1 cellular context compared by ENCODE assay signal in the genomic region with DNA sequence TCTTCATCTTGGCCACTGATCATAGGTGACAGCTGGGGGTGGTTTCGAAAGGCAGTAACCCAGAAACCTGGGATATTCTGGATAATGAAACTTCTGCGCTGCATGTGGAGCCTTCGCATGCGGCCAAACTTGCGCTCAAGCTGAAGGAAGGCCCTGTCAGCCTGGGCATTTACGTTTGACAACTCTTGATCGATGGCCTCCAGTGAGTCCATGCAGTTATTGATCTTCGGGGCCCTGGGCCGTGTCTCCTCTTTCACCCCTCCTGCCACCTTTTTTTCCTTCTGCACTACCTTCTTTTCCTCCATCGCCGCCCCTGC.
A peak's percentile ranks its signal among the peaks of the same experiment; 100 is the strongest.
TF ChIP-seq lines count a peak whose summit lies in the region.

No MANE protein-coding gene starts in this region.

TF ChIP-seq in HepG2, 621 proteins besides CTCF, POLR2A, EP300 and RAD21 (continued from another document):
- TF ChIP-seq ZNF607 (CRISPR knock-in tag; IDR thresholded peaks at IDR 0.05; ENCODE audit: borderline replicate concordance): peak; percentile 22; the same call in 1 of the 2 replicates
- 0 out of 2 replicates have a peak, but pooled peaks have one; percentile 7 for TF ChIP-seq MAFG (CRISPR knock-in tag; IDR thresholded peaks at IDR 0.05)
- no peak for TF ChIP-seq KLF11 (CRISPR knock-in tag; IDR thresholded peaks at IDR 0.05)
- TF ChIP-seq, protein P1, sequence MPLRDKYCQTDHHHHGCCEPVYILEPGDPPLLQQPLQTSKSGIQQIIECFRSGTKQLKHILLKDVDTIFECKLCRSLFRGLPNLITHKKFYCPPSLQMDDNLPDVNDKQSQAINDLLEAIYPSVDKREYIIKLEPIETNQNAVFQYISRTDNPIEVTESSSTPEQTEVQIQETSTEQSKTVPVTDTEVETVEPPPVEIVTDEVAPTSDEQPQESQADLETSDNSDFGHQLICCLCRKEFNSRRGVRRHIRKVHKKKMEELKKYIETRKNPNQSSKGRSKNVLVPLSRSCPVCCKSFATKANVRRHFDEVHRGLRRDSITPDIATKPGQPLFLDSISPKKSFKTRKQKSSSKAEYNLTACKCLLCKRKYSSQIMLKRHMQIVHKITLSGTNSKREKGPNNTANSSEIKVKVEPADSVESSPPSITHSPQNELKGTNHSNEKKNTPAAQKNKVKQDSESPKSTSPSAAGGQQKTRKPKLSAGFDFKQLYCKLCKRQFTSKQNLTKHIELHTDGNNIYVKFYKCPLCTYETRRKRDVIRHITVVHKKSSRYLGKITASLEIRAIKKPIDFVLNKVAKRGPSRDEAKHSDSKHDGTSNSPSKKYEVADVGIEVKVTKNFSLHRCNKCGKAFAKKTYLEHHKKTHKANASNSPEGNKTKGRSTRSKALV (CRISPR knock-in tag; IDR thresholded peaks at IDR 0.05): no peak
- peak; percentile 9; the same call in 1 of the 2 replicates for TF ChIP-seq GATAD2A (CRISPR knock-in tag; IDR thresholded peaks at IDR 0.05)
- TF ChIP-seq SP2 (CRISPR knock-in tag; IDR thresholded peaks at IDR 0.05): no peak
- TF ChIP-seq, protein P2, sequence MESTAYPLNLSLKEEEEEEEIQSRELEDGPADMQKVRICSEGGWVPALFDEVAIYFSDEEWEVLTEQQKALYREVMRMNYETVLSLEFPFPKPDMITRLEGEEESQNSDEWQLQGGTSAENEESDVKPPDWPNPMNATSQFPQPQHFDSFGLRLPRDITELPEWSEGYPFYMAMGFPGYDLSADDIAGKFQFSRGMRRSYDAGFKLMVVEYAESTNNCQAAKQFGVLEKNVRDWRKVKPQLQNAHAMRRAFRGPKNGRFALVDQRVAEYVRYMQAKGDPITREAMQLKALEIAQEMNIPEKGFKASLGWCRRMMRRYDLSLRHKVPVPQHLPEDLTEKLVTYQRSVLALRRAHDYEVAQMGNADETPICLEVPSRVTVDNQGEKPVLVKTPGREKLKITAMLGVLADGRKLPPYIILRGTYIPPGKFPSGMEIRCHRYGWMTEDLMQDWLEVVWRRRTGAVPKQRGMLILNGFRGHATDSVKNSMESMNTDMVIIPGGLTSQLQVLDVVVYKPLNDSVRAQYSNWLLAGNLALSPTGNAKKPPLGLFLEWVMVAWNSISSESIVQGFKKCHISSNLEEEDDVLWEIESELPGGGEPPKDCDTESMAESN (CRISPR knock-in tag; conservative IDR thresholded peaks at IDR 0.05): no peak
- TF ChIP-seq YY1 (IDR thresholded peaks at IDR 0.05; ENCODE audit: insufficient read depth, insufficient replicate concordance, low read depth, low read length): no peak
- TF ChIP-seq HMG20B (CRISPR knock-in tag; conservative IDR thresholded peaks at IDR 0.05): 0 out of 2 replicates have a peak, but pooled peaks have one; percentile 20
- TF ChIP-seq ATAD3A (CRISPR knock-in tag; IDR thresholded peaks at IDR 0.05): no peak
- TF ChIP-seq KDM6A (CRISPR knock-in tag; IDR thresholded peaks at IDR 0.05; ENCODE audit: low read depth): no peak
- TF ChIP-seq, protein P3, sequence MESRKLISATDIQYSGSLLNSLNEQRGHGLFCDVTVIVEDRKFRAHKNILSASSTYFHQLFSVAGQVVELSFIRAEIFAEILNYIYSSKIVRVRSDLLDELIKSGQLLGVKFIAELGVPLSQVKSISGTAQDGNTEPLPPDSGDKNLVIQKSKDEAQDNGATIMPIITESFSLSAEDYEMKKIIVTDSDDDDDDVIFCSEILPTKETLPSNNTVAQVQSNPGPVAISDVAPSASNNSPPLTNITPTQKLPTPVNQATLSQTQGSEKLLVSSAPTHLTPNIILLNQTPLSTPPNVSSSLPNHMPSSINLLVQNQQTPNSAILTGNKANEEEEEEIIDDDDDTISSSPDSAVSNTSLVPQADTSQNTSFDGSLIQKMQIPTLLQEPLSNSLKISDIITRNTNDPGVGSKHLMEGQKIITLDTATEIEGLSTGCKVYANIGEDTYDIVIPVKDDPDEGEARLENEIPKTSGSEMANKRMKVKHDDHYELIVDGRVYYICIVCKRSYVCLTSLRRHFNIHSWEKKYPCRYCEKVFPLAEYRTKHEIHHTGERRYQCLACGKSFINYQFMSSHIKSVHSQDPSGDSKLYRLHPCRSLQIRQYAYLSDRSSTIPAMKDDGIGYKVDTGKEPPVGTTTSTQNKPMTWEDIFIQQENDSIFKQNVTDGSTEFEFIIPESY (CRISPR knock-in tag; IDR thresholded peaks at IDR 0.05): 0 out of 2 replicates have a peak, but pooled peaks have one; percentile 7
- no peak for TF ChIP-seq ZSCAN22 (CRISPR knock-in tag; IDR thresholded peaks at IDR 0.05)
- TF ChIP-seq, protein P4, sequence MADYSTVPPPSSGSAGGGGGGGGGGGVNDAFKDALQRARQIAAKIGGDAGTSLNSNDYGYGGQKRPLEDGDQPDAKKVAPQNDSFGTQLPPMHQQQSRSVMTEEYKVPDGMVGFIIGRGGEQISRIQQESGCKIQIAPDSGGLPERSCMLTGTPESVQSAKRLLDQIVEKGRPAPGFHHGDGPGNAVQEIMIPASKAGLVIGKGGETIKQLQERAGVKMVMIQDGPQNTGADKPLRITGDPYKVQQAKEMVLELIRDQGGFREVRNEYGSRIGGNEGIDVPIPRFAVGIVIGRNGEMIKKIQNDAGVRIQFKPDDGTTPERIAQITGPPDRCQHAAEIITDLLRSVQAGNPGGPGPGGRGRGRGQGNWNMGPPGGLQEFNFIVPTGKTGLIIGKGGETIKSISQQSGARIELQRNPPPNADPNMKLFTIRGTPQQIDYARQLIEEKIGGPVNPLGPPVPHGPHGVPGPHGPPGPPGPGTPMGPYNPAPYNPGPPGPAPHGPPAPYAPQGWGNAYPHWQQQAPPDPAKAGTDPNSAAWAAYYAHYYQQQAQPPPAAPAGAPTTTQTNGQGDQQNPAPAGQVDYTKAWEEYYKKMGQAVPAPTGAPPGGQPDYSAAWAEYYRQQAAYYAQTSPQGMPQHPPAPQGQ (CRISPR knock-in tag; IDR thresholded peaks at IDR 0.05; ENCODE audit: borderline replicate concordance): no peak
- no peak for TF ChIP-seq ZNF232 (CRISPR knock-in tag; IDR thresholded peaks at IDR 0.05; ENCODE audit: borderline replicate concordance)
- TF ChIP-seq ZNF253 (CRISPR knock-in tag; IDR thresholded peaks at IDR 0.05; ENCODE audit: borderline replicate concordance): peak; percentile 24; the same call in 1 of the 2 replicates
- 0 out of 2 replicates have a peak, but pooled peaks have one; percentile 25 for TF ChIP-seq ZNF234 (CRISPR knock-in tag; conservative IDR thresholded peaks at IDR 0.05)
- TF ChIP-seq ZNF224 (CRISPR knock-in tag; IDR thresholded peaks at IDR 0.05): no peak
- TF ChIP-seq, protein P5, sequence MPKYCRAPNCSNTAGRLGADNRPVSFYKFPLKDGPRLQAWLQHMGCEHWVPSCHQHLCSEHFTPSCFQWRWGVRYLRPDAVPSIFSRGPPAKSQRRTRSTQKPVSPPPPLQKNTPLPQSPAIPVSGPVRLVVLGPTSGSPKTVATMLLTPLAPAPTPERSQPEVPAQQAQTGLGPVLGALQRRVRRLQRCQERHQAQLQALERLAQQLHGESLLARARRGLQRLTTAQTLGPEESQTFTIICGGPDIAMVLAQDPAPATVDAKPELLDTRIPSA (CRISPR knock-in tag; IDR thresholded peaks at IDR 0.05; ENCODE audit: borderline replicate concordance): peak; percentile 5; the same call in 1 of the 2 replicates
- peak; percentile 86; the same call in 1 of the 2 replicates for TF ChIP-seq ZBTB38 (CRISPR knock-in tag; IDR thresholded peaks at IDR 0.05)
